In genomic region chr6:4342407-4343137, GRCh38 we compare ENCODE assay signal across 25 cellular contexts.
"Had no signal": no experiment of that assay in that cellular context is flagged by ENCODE, and none has a peak within 500 bp of the region (broad histone marks: within the 10 kb centered on the region; RNA-seq: fewer than 3 reads in every experiment).

No MANE protein-coding gene starts in this region.

- H3K27ac Mint-ChIP-seq: activated naive CD4-positive, alpha-beta T cell treated with anti-CD3 and anti-CD28 coated beads, Interleukin-2, amount 50 U/mL, for 24 hours; activated T-helper 1 cell treated with anti-CD3 and anti-CD28 coated beads, Interleukin-12 subunit alpha, Interleukin-12 subunit beta, Interleukin-2, Interleukin-4 antibody, amounts not matched to agents 30 ng/mL and 10 ng/mL and 1 ng/mL, durations not matched to agents 14 hours and 24 hours and 36 hours; brain; dendritic cell treated with granulocyte-macrophage colony-stimulating factor and Interleukin-4, amounts not matched to agents 40 ng/mL and 50 ng/mL, for 4 days; naive thymus-derived CD4-positive, alpha-beta T cell; stimulated activated effector memory CD8-positive, alpha-beta T cell treated with anti-CD3 and anti-CD28 coated beads, Interleukin-12 subunit alpha, Interleukin-12 subunit beta, amount 100 ng/mL, for 72 hours had no signal

- H3K36me3 ChIP-seq: gastrocnemius medialis, left lung, right lobe of liver, transverse colon had no signal

- DNase-seq: activated CD4-positive, alpha-beta T cell treated with anti-CD3 and anti-CD28 coated beads for 4 hours; activated CD4-positive, alpha-beta T cell treated with anti-CD3 and anti-CD28 coated beads, Interleukin-2, amount 50 U/mL, for 48 hours; activated gamma-delta T cell treated with Interleukin-2 at 50 U/mL for 16 hours; anterior cingulate cortex; effector CD4-positive, alpha-beta T cell; erythroblast; gastrocnemius medialis; hippocampal formation; kidney glomerular epithelial cell; left lung; naive thymus-derived CD4-positive, alpha-beta T cell; occipital lobe; posterior cingulate gyrus; right lobe of liver; stimulated activated CD4-positive, alpha-beta T cell treated with anti-CD3 and anti-CD28 coated beads, Interleukin-1b, Interleukin-23, amount 100 ng/mL, for 48 hours; T-helper 9 cell; transverse colon had no signal

- ATAC-seq: gastrocnemius medialis; left lung; naive thymus-derived CD4-positive, alpha-beta T cell; right lobe of liver; stimulated activated effector memory CD8-positive, alpha-beta T cell treated with anti-CD3 and anti-CD28 coated beads, Interleukin-12 subunit alpha, Interleukin-12 subunit beta, amount 100 ng/mL, for 72 hours had no signal

- H3K9me3 Mint-ChIP-seq: activated naive CD4-positive, alpha-beta T cell treated with anti-CD3 and anti-CD28 coated beads, Interleukin-2, amount 50 U/mL, for 24 hours; activated T-helper 1 cell treated with anti-CD3 and anti-CD28 coated beads, Interleukin-12 subunit alpha, Interleukin-12 subunit beta, Interleukin-2, Interleukin-4 antibody, amounts not matched to agents 30 ng/mL and 10 ng/mL and 1 ng/mL, durations not matched to agents 14 hours and 24 hours and 36 hours; dendritic cell treated with granulocyte-macrophage colony-stimulating factor and Interleukin-4, amounts not matched to agents 40 ng/mL and 50 ng/mL, for 4 days; naive thymus-derived CD4-positive, alpha-beta T cell; neural crest cell; stimulated activated effector memory CD8-positive, alpha-beta T cell treated with anti-CD3 and anti-CD28 coated beads, Interleukin-12 subunit alpha, Interleukin-12 subunit beta, amount 100 ng/mL, for 72 hours had no signal

- H3K4me1 ChIP-seq: gastrocnemius medialis, left lung, right lobe of liver had no signal

- H3K36me3 Mint-ChIP-seq: activated naive CD4-positive, alpha-beta T cell treated with anti-CD3 and anti-CD28 coated beads, Interleukin-2, amount 50 U/mL, for 24 hours; brain; naive thymus-derived CD4-positive, alpha-beta T cell; stimulated activated effector memory CD8-positive, alpha-beta T cell treated with anti-CD3 and anti-CD28 coated beads, Interleukin-12 subunit alpha, Interleukin-12 subunit beta, amount 100 ng/mL, for 72 hours had no signal

- H3K4me1 Mint-ChIP-seq: activated naive CD4-positive, alpha-beta T cell treated with anti-CD3 and anti-CD28 coated beads, Interleukin-2, amount 50 U/mL, for 24 hours; naive thymus-derived CD4-positive, alpha-beta T cell had no signal

- H3K27ac ChIP-seq: gastrocnemius medialis, left lung, right lobe of liver, skin epidermis, transverse colon had no signal

- H3K4me3 ChIP-seq: gastrocnemius medialis, left lung, lung, right lobe of liver, skin epidermis, transverse colon had no signal

- H3K27me3 ChIP-seq: gastrocnemius medialis, left lung, right lobe of liver, transverse colon had no signal

- H3K4me3 Mint-ChIP-seq: activated naive CD4-positive, alpha-beta T cell treated with anti-CD3 and anti-CD28 coated beads, Interleukin-2, amount 50 U/mL, for 24 hours; activated T-helper 1 cell treated with anti-CD3 and anti-CD28 coated beads, Interleukin-12 subunit alpha, Interleukin-12 subunit beta, Interleukin-2, Interleukin-4 antibody, amounts not matched to agents 30 ng/mL and 10 ng/mL and 1 ng/mL, durations not matched to agents 14 hours and 24 hours and 36 hours; brain; dendritic cell treated with granulocyte-macrophage colony-stimulating factor and Interleukin-4, amounts not matched to agents 40 ng/mL and 50 ng/mL, for 4 days; naive thymus-derived CD4-positive, alpha-beta T cell; neural crest cell; stimulated activated effector memory CD8-positive, alpha-beta T cell treated with anti-CD3 and anti-CD28 coated beads, Interleukin-12 subunit alpha, Interleukin-12 subunit beta, amount 100 ng/mL, for 72 hours had no signal
